In genomic region chr6:103113416-103113815, GRCh38 we compare ENCODE assay signal across 23 cellular contexts.
"Had no signal": no experiment of that assay in that cellular context is flagged by ENCODE, and none has a peak within 500 bp of the region (broad histone marks: within the 10 kb centered on the region; RNA-seq: fewer than 3 reads in every experiment).

No MANE protein-coding gene starts in this region.

- H3K4me1 ChIP-seq: SJSA1 had no signal

- H3K36me3 ChIP-seq: SJSA1 had no signal

- DNase-seq: IMR-90, Karpas-422, KG1, MM.1S, NCI-H1092 treated with DMSO at 0.1 percent for 48 hours, NCI-H1436, NCI-H187, NCI-H2029, NCI-H2081 treated with DMSO at 0.1 percent for 48 hours, NCI-H2171, NCI-H226, NCI-H446, NCI-H510A, NCI-H524 treated with DMSO at 0.1 percent for 48 hours, NCI-H69, NCI-H774, RPMI8226, SIG-M5 had no signal

- H3K27ac ChIP-seq: HL-60, SJSA1, SK-N-MC had no signal

- ATAC-seq: HepG2, Right ventricle myocardium inferior had no signal

- H3K9me3 ChIP-seq: SJSA1 had no signal

- H3K27me3 ChIP-seq: SJSA1 had no signal

- H3K4me3 ChIP-seq: SJSA1, SK-N-MC had no signal
